Comparison of ENCODE assay signal across 8 cellular contexts in the genomic region with DNA sequence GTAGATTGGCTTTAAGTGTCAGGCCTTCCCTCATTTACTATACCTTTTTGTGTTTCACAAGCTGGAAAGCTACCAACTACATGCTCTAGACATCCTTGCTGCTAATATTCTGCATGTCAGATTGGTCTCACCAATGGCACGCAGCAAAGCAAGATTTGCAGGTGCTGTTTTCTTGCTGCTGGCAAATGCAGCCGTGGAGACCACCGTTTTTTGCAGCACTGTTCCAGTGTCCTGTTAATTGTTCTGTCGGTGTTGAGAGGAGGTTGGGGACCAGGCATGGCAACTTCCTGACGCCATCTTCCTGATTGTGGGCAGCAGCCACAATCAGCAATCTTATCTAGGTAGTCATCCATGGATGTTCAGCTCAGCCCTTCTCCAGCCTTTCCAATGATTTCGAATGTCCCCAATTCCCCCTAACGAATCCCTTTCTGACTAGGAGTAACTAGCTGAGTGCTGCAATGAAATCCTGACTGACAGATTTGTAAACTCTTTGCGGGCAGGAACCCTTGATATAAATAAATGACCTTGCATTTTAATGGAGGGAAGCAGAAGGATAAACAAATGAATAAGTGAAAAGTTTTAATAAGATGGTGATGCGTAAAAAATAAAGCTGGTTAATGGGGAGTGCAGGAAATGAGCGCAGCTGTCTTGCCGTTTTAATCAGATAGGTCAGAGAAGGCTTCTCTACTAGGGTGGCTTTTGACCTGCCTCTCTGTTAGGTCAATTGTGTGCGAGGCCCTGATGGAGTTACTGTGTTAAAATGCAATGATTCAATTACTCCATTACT. TPM values are rescaled to one million over a fixed set of nuclear protein-coding genes. Genes with fewer than 3 reads are reported as not detected.
DNase-seq lines count a peak whose midpoint lies in the region; ATAC-seq and TF ChIP-seq lines count a peak whose summit lies in the region.

No MANE protein-coding gene starts in this region.

- H3K4me3 ChIP-seq in fibroblast of villous mesenchyme (ENCODE audit: low read depth, low read length) (peak overlapping the region; percentile 76), skeletal muscle satellite cell (ENCODE audit: low read length) (peak overlapping the region; percentile 86)

- peak; percentile 13; the same call in 2 of the 3 replicates for ATAC-seq in SK-N-SH treated with all-trans-retinoic acid at 6 μM for 48 hours

- peak overlapping the region; percentile 94 for H3K9ac ChIP-seq in skeletal muscle satellite cell (ENCODE audit: low read depth, low read length)

- H3K9me3 ChIP-seq in skeletal muscle satellite cell (replicated peaks; ENCODE audit: low read length) = no peaks in the 10 kb centered on the region

- H3K36me3 ChIP-seq in skeletal muscle satellite cell (ENCODE audit: insufficient read depth, low read length) = no peaks in the 10 kb centered on the region

- peak overlapping the region; percentile 93 for H3K4me2 ChIP-seq in skeletal muscle satellite cell (ENCODE audit: low read length)

- DNase-seq in NCI-H82 (lab: John Stamatoyannopoulos, UW) = peak; percentile 61
- DNase-seq in NCI-H82 treated with DMSO at 0.1 percent for 48 hours (lab: John Stamatoyannopoulos, UW; ENCODE audit: unreplicated experiment) = no peak
- DNase-seq in fibroblast of villous mesenchyme (ENCODE audit: low read depth) = no peak
- DNase-seq in SKM-1 treated with dmso at 0.1 percent for 144 hours (lab: John Stamatoyannopoulos, UW; ENCODE audit: unreplicated experiment) = no peak
- no peak for DNase-seq in cerebellar cortex (ENCODE audit: low spot score)
- no peak for DNase-seq in H4 (ENCODE audit: low spot score)

- H3K4me1 ChIP-seq in skeletal muscle satellite cell (ENCODE audit: control insufficient read depth, insufficient read depth, low read length) = peaks cover 14% of the 10 kb centered on the region

- H3K27me3 ChIP-seq in skeletal muscle satellite cell (ENCODE audit: control insufficient read depth, insufficient read depth, low read length) = no peaks in the 10 kb centered on the region

- no peak for TF ChIP-seq CTCF in fibroblast of villous mesenchyme (IDR thresholded peaks at IDR 0.05; ENCODE audit: insufficient read depth, low read depth, low read length)

TF ChIP-seq in SK-N-SH treated with all-trans-retinoic acid at 6 μM for 48 hours, 23 proteins besides CTCF, POLR2A, EP300 and RAD21:
- TF ChIP-seq, protein P1, sequence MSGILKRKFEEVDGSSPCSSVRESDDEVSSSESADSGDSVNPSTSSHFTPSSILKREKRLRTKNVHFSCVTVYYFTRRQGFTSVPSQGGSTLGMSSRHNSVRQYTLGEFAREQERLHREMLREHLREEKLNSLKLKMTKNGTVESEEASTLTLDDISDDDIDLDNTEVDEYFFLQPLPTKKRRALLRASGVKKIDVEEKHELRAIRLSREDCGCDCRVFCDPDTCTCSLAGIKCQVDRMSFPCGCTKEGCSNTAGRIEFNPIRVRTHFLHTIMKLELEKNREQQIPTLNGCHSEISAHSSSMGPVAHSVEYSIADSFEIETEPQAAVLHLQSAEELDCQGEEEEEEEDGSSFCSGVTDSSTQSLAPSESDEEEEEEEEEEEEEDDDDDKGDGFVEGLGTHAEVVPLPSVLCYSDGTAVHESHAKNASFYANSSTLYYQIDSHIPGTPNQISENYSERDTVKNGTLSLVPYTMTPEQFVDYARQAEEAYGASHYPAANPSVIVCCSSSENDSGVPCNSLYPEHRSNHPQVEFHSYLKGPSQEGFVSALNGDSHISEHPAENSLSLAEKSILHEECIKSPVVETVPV (CRISPR knock-in tag; IDR thresholded peaks at IDR 0.05) = no peak
- TF ChIP-seq ZFP30 (CRISPR knock-in tag; IDR thresholded peaks at IDR 0.05) (no peak), ZNF565 (CRISPR knock-in tag; conservative IDR thresholded peaks at IDR 0.05; ENCODE audit: low read depth) (no peak), CREB5 (CRISPR knock-in tag; IDR thresholded peaks at IDR 0.05; ENCODE audit: low read depth) (no peak), SNAI2 (CRISPR knock-in tag; IDR thresholded peaks at IDR 0.05) (no peak), ISL1 (CRISPR knock-in tag; IDR thresholded peaks at IDR 0.05) (no peak), ZC3H10 (CRISPR knock-in tag; IDR thresholded peaks at IDR 0.05) (no peak), GLIS3 (CRISPR knock-in tag; IDR thresholded peaks at IDR 0.05) (no peak), BACH2 (CRISPR knock-in tag; IDR thresholded peaks at IDR 0.05; ENCODE audit: borderline replicate concordance) (no peak), ARNTL (CRISPR knock-in tag; IDR thresholded peaks at IDR 0.05; ENCODE audit: borderline replicate concordance, low read depth) (no peak), OSR1 (CRISPR knock-in tag; IDR thresholded peaks at IDR 0.05) (no peak), ZNF70 (CRISPR knock-in tag; IDR thresholded peaks at IDR 0.05) (no peak), PPARA (CRISPR knock-in tag; IDR thresholded peaks at IDR 0.05; ENCODE audit: borderline replicate concordance) (no peak)
- TF ChIP-seq, protein P2, sequence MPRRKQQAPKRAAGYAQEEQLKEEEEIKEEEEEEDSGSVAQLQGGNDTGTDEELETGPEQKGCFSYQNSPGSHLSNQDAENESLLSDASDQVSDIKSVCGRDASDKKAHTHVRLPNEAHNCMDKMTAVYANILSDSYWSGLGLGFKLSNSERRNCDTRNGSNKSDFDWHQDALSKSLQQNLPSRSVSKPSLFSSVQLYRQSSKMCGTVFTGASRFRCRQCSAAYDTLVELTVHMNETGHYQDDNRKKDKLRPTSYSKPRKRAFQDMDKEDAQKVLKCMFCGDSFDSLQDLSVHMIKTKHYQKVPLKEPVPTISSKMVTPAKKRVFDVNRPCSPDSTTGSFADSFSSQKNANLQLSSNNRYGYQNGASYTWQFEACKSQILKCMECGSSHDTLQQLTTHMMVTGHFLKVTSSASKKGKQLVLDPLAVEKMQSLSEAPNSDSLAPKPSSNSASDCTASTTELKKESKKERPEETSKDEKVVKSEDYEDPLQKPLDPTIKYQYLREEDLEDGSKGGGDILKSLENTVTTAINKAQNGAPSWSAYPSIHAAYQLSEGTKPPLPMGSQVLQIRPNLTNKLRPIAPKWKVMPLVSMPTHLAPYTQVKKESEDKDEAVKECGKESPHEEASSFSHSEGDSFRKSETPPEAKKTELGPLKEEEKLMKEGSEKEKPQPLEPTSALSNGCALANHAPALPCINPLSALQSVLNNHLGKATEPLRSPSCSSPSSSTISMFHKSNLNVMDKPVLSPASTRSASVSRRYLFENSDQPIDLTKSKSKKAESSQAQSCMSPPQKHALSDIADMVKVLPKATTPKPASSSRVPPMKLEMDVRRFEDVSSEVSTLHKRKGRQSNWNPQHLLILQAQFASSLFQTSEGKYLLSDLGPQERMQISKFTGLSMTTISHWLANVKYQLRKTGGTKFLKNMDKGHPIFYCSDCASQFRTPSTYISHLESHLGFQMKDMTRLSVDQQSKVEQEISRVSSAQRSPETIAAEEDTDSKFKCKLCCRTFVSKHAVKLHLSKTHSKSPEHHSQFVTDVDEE (CRISPR knock-in tag; IDR thresholded peaks at IDR 0.05) = no peak

RNA-seq across cellular contexts. Expression of gene CRADD, which starts 0.6 kb away (rescaled TPM):
- total RNA-seq in fibroblast of villous mesenchyme = 11.0 and 12.5 TPM in 2 replicates
- 10.4 and 19.7 TPM in 2 replicates for total RNA-seq in skeletal muscle satellite cell (2012; rRNA removed)
- 20.7 and 23.8 TPM in 2 replicates for total RNA-seq in H4 (2014; rRNA removed; shearing (Covaris generic))
